In genomic region chr20:59051666-59052065, GRCh38 we compare ENCODE assay signal across 1 cellular context.
TF ChIP-seq lines count a peak whose summit lies in the region.

No MANE protein-coding gene starts in this region.

TF ChIP-seq in K562, 482 proteins besides CTCF, POLR2A, EP300 and RAD21:
- TF ChIP-seq, protein P1, sequence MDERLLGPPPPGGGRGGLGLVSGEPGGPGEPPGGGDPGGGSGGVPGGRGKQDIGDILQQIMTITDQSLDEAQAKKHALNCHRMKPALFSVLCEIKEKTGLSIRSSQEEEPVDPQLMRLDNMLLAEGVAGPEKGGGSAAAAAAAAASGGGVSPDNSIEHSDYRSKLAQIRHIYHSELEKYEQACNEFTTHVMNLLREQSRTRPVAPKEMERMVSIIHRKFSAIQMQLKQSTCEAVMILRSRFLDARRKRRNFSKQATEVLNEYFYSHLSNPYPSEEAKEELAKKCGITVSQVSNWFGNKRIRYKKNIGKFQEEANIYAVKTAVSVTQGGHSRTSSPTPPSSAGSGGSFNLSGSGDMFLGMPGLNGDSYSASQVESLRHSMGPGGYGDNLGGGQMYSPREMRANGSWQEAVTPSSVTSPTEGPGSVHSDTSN (CRISPR knock-in tag; IDR thresholded peaks at IDR 0.05; ENCODE audit: low read depth) = no peak
- TF ChIP-seq, protein P1 (tag; conservative IDR thresholded peaks at IDR 0.05; ENCODE audit: low read depth) = peak; percentile 63
- TF ChIP-seq, protein P2, sequence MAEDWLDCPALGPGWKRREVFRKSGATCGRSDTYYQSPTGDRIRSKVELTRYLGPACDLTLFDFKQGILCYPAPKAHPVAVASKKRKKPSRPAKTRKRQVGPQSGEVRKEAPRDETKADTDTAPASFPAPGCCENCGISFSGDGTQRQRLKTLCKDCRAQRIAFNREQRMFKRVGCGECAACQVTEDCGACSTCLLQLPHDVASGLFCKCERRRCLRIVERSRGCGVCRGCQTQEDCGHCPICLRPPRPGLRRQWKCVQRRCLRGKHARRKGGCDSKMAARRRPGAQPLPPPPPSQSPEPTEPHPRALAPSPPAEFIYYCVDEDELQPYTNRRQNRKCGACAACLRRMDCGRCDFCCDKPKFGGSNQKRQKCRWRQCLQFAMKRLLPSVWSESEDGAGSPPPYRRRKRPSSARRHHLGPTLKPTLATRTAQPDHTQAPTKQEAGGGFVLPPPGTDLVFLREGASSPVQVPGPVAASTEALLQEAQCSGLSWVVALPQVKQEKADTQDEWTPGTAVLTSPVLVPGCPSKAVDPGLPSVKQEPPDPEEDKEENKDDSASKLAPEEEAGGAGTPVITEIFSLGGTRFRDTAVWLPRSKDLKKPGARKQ (CRISPR knock-in tag; IDR thresholded peaks at IDR 0.05) = no peak
- TF ChIP-seq HDGF (IDR thresholded peaks at IDR 0.05) = no peak
- no peak for TF ChIP-seq PYGO2 (tag; IDR thresholded peaks at IDR 0.05)
- no peak for TF ChIP-seq MAZ (CRISPR knock-in tag; conservative IDR thresholded peaks at IDR 0.05 in 1 of 2, IDR thresholded peaks at IDR 0.05 in 1 of 2)
- no peak for TF ChIP-seq ZNF449 (CRISPR knock-in tag; IDR thresholded peaks at IDR 0.05)
- TF ChIP-seq MEIS2 (IDR thresholded peaks at IDR 0.05; ENCODE audit: partially characterized antibody) = peak; percentile 46
- TF ChIP-seq TGIF2 (CRISPR knock-in tag; IDR thresholded peaks at IDR 0.05) = no peak
